1 cellular context compared by ENCODE assay signal in the genomic region with DNA sequence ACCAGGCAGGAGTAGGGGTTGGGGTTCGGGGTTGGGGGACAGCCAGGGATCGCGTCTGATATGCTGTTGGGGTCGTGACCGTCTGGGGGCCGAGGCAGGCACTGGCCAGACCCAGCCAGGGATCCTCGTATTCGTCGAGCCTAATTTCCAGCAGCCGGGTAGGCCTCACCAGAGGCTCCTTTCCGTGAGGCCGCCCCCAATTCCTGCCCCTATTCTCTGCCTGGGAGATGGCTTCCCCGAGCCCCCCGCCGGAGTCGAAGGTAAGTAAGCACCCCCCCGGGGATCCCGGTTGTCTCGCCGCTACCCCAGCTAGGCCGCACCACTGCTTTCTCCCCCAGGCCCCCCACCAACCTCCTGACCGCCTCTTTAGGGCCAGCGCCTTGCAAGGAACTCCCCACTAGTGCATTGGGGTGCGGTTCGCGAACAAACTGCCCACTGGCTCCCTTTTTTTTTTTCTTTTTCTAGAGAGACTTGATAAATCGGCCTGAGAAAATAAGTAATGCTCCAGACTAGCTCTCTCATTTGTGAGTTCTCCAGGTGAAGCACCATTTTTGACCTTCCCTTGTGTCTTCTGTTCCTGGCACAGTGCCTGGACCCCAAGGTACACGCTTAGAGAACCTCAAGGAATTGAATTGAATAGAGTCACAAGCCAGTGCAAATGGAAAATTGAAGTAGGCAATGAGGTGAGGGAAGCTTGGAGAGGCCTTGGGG.
TF ChIP-seq lines count a peak whose summit lies in the region.

No MANE protein-coding gene starts in this region.

TF ChIP-seq in HepG2, 621 proteins besides CTCF, POLR2A, EP300 and RAD21 (continues in another document):
- 0 out of 2 replicates have a peak, but pooled peaks have one; percentile 17 for TF ChIP-seq ZNF839 (CRISPR knock-in tag; IDR thresholded peaks at IDR 0.05; ENCODE audit: borderline replicate concordance)
- TF ChIP-seq GLI4 (CRISPR knock-in tag; IDR thresholded peaks at IDR 0.05; ENCODE audit: borderline replicate concordance): peak; percentile 61; the same call in 1 of the 2 replicates
- TF ChIP-seq, protein P1, sequence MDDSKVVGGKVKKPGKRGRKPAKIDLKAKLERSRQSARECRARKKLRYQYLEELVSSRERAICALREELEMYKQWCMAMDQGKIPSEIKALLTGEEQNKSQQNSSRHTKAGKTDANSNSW (CRISPR knock-in tag; IDR thresholded peaks at IDR 0.05; ENCODE audit: borderline replicate concordance): 0 out of 2 replicates have a peak, but pooled peaks have one; percentile 28
- 0 out of 2 replicates have a peak, but pooled peaks have one; percentile 15 for TF ChIP-seq ZFP82 (CRISPR knock-in tag; IDR thresholded peaks at IDR 0.05; ENCODE audit: borderline replicate concordance)
- TF ChIP-seq RCOR2 (CRISPR knock-in tag; IDR thresholded peaks at IDR 0.05): no peak
- peak; percentile 42 for TF ChIP-seq HNRNPK (IDR thresholded peaks at IDR 0.05; ENCODE audit: low read depth, low read length, poor library complexity, severe bottlenecking)
- 0 out of 2 replicates have a peak, but pooled peaks have one; percentile 46 for TF ChIP-seq ZNF768 (CRISPR knock-in tag; IDR thresholded peaks at IDR 0.05)
- TF ChIP-seq FOXC1 (CRISPR knock-in tag; IDR thresholded peaks at IDR 0.05; ENCODE audit: borderline replicate concordance): no peak
- TF ChIP-seq CREM (IDR thresholded peaks at IDR 0.05): no peak
- TF ChIP-seq CREM (CRISPR knock-in tag; IDR thresholded peaks at IDR 0.05): no peak
- no peak for TF ChIP-seq FOXP1 (IDR thresholded peaks at IDR 0.05)
- TF ChIP-seq FOXP1 (CRISPR knock-in tag; IDR thresholded peaks at IDR 0.05): no peak
- peak; percentile 11; the same call in 1 of the 2 replicates for TF ChIP-seq PHF8 (CRISPR knock-in tag; IDR thresholded peaks at IDR 0.05)
- TF ChIP-seq ZNF703 (CRISPR knock-in tag; IDR thresholded peaks at IDR 0.05; ENCODE audit: borderline replicate concordance): peak; percentile 34
- TF ChIP-seq ZNF484 (CRISPR knock-in tag; IDR thresholded peaks at IDR 0.05; ENCODE audit: borderline replicate concordance, low read depth): 0 out of 2 replicates have a peak, but pooled peaks have one; percentile 42
- peak; percentile 74; the same call in 1 of the 2 replicates for TF ChIP-seq ZNF563 (CRISPR knock-in tag; IDR thresholded peaks at IDR 0.05)
- peak; percentile 81; the same call in 1 of the 2 replicates for TF ChIP-seq ZNF670 (CRISPR knock-in tag; IDR thresholded peaks at IDR 0.05; ENCODE audit: borderline replicate concordance)
- TF ChIP-seq ZNF879 (CRISPR knock-in tag; IDR thresholded peaks at IDR 0.05): peak; percentile 35; the same call in 1 of the 2 replicates
- TF ChIP-seq, protein P2, sequence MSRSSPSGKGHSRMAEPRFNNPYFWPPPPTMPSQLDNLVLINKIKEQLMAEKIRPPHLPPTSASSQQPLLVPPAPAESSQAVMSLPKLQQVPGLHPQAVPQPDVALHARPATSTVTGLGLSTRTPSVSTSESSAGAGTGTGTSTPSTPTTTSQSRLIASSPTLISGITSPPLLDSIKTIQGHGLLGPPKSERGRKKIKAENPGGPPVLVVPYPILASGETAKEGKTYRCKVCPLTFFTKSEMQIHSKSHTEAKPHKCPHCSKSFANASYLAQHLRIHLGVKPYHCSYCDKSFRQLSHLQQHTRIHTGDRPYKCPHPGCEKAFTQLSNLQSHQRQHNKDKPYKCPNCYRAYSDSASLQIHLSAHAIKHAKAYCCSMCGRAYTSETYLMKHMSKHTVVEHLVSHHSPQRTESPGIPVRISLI (CRISPR knock-in tag; IDR thresholded peaks at IDR 0.05; ENCODE audit: borderline replicate concordance): no peak; the same call in 1 of the 2 replicates
- peak; percentile 90 for TF ChIP-seq ZFY (CRISPR knock-in tag; IDR thresholded peaks at IDR 0.05)
- TF ChIP-seq ZNF891 (CRISPR knock-in tag; IDR thresholded peaks at IDR 0.05): peak; percentile 60; the same call in 1 of the 2 replicates
- 0 out of 2 replicates have a peak, but pooled peaks have one; percentile 11 for TF ChIP-seq ZNF878 (CRISPR knock-in tag; IDR thresholded peaks at IDR 0.05)
- TF ChIP-seq IKZF4 (CRISPR knock-in tag; IDR thresholded peaks at IDR 0.05; ENCODE audit: borderline replicate concordance, low read depth, not compliant biosample characterization): peak; percentile 87
- TF ChIP-seq HES4 (CRISPR knock-in tag; IDR thresholded peaks at IDR 0.05; ENCODE audit: borderline replicate concordance): peak; percentile 62; the same call in 1 of the 2 replicates
- TF ChIP-seq, protein P3, sequence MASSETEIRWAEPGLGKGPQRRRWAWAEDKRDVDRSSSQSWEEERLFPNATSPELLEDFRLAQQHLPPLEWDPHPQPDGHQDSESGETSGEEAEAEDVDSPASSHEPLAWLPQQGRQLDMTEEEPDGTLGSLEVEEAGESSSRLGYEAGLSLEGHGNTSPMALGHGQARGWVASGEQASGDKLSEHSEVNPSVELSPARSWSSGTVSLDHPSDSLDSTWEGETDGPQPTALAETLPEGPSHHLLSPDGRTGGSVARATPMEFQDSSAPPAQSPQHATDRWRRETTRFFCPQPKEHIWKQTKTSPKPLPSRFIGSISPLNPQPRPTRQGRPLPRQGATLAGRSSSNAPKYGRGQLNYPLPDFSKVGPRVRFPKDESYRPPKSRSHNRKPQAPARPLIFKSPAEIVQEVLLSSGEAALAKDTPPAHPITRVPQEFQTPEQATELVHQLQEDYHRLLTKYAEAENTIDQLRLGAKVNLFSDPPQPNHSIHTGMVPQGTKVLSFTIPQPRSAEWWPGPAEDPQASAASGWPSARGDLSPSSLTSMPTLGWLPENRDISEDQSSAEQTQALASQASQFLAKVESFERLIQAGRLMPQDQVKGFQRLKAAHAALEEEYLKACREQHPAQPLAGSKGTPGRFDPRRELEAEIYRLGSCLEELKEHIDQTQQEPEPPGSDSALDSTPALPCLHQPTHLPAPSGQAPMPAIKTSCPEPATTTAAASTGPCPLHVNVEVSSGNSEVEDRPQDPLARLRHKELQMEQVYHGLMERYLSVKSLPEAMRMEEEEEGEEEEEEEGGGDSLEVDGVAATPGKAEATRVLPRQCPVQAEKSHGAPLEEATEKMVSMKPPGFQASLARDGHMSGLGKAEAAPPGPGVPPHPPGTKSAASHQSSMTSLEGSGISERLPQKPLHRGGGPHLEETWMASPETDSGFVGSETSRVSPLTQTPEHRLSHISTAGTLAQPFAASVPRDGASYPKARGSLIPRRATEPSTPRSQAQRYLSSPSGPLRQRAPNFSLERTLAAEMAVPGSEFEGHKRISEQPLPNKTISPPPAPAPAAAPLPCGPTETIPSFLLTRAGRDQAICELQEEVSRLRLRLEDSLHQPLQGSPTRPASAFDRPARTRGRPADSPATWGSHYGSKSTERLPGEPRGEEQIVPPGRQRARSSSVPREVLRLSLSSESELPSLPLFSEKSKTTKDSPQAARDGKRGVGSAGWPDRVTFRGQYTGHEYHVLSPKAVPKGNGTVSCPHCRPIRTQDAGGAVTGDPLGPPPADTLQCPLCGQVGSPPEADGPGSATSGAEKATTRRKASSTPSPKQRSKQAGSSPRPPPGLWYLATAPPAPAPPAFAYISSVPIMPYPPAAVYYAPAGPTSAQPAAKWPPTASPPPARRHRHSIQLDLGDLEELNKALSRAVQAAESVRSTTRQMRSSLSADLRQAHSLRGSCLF (CRISPR knock-in tag; IDR thresholded peaks at IDR 0.05; ENCODE audit: borderline replicate concordance): no peak
- 0 out of 2 replicates have a peak, but pooled peaks have one; percentile 14 for TF ChIP-seq ZNF709 (CRISPR knock-in tag; IDR thresholded peaks at IDR 0.05)
- TF ChIP-seq, protein P4, sequence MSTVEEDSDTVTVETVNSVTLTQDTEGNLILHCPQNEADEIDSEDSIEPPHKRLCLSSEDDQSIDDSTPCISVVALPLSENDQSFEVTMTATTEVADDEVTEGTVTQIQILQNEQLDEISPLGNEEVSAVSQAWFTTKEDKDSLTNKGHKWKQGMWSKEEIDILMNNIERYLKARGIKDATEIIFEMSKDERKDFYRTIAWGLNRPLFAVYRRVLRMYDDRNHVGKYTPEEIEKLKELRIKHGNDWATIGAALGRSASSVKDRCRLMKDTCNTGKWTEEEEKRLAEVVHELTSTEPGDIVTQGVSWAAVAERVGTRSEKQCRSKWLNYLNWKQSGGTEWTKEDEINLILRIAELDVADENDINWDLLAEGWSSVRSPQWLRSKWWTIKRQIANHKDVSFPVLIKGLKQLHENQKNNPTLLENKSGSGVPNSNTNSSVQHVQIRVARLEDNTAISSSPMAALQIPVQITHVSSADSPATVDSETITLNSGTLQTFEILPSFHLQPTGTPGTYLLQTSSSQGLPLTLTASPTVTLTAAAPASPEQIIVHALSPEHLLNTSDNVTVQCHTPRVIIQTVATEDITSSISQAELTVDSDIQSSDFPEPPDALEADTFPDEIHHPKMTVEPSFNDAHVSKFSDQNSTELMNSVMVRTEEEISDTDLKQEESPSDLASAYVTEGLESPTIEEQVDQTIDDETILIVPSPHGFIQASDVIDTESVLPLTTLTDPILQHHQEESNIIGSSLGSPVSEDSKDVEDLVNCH (CRISPR knock-in tag; IDR thresholded peaks at IDR 0.05): 0 out of 2 replicates have a peak, but pooled peaks have one; percentile 42
- TF ChIP-seq, protein P5, sequence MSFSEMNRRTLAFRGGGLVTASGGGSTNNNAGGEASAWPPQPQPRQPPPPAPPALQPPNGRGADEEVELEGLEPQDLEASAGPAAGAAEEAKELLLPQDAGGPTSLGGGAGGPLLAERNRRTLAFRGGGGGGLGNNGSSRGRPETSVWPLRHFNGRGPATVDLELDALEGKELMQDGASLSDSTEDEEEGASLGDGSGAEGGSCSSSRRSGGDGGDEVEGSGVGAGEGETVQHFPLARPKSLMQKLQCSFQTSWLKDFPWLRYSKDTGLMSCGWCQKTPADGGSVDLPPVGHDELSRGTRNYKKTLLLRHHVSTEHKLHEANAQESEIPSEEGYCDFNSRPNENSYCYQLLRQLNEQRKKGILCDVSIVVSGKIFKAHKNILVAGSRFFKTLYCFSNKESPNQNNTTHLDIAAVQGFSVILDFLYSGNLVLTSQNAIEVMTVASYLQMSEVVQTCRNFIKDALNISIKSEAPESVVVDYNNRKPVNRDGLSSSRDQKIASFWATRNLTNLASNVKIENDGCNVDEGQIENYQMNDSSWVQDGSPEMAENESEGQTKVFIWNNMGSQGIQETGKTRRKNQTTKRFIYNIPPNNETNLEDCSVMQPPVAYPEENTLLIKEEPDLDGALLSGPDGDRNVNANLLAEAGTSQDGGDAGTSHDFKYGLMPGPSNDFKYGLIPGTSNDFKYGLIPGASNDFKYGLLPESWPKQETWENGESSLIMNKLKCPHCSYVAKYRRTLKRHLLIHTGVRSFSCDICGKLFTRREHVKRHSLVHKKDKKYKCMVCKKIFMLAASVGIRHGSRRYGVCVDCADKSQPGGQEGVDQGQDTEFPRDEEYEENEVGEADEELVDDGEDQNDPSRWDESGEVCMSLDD (CRISPR knock-in tag; IDR thresholded peaks at IDR 0.05; ENCODE audit: borderline replicate concordance): 0 out of 2 replicates have a peak, but pooled peaks have one; percentile 10
- peak; percentile 75; the same call in 1 of the 2 replicates for TF ChIP-seq ZNF547 (CRISPR knock-in tag; IDR thresholded peaks at IDR 0.05)
- TF ChIP-seq, protein P6, sequence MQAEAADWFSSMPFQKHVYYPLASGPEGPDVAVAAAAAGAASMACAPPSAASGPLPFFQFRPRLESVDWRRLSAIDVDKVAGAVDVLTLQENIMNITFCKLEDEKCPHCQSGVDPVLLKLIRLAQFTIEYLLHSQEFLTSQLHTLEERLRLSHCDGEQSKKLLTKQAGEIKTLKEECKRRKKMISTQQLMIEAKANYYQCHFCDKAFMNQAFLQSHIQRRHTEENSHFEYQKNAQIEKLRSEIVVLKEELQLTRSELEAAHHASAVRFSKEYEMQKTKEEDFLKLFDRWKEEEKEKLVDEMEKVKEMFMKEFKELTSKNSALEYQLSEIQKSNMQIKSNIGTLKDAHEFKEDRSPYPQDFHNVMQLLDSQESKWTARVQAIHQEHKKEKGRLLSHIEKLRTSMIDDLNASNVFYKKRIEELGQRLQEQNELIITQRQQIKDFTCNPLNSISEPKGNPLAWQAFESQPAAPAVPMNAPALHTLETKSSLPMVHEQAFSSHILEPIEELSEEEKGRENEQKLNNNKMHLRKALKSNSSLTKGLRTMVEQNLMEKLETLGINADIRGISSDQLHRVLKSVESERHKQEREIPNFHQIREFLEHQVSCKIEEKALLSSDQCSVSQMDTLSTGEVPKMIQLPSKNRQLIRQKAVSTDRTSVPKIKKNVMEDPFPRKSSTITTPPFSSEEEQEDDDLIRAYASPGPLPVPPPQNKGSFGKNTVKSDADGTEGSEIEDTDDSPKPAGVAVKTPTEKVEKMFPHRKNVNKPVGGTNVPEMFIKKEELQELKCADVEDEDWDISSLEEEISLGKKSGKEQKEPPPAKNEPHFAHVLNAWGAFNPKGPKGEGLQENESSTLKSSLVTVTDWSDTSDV (CRISPR knock-in tag; IDR thresholded peaks at IDR 0.05): 0 out of 2 replicates have a peak, but pooled peaks have one; percentile 61
- peak; percentile 50; the same call in 1 of the 2 replicates for TF ChIP-seq ZSCAN21 (CRISPR knock-in tag; IDR thresholded peaks at IDR 0.05; ENCODE audit: borderline replicate concordance)
- no peak for TF ChIP-seq ZNF496 (CRISPR knock-in tag; IDR thresholded peaks at IDR 0.05; ENCODE audit: insufficient replicate concordance)
- TF ChIP-seq EEA1 (CRISPR knock-in tag; IDR thresholded peaks at IDR 0.05; ENCODE audit: borderline replicate concordance): 0 out of 2 replicates have a peak, but pooled peaks have one; percentile 71
- TF ChIP-seq ZNF782 (CRISPR knock-in tag; IDR thresholded peaks at IDR 0.05; ENCODE audit: borderline replicate concordance): 0 out of 2 replicates have a peak, but pooled peaks have one; percentile 43
- no peak for TF ChIP-seq NCOA2 (CRISPR knock-in tag; IDR thresholded peaks at IDR 0.05)
- 0 out of 2 replicates have a peak, but pooled peaks have one; percentile 13 for TF ChIP-seq ZNF451 (CRISPR knock-in tag; IDR thresholded peaks at IDR 0.05)
- TF ChIP-seq CC2D1A (CRISPR knock-in tag; IDR thresholded peaks at IDR 0.05): no peak
- TF ChIP-seq ZBTB8A (CRISPR knock-in tag; IDR thresholded peaks at IDR 0.05; ENCODE audit: borderline replicate concordance, low read depth): peak; percentile 47; the same call in 1 of the 2 replicates
- 0 out of 2 replicates have a peak, but pooled peaks have one; percentile 9 for TF ChIP-seq SAP130 (CRISPR knock-in tag; IDR thresholded peaks at IDR 0.05; ENCODE audit: low read depth)
- no peak for TF ChIP-seq ZNF766 (CRISPR knock-in tag; IDR thresholded peaks at IDR 0.05; ENCODE audit: borderline replicate concordance)
- TF ChIP-seq ZNF605 (CRISPR knock-in tag; IDR thresholded peaks at IDR 0.05): peak; percentile 37; the same call in 1 of the 2 replicates
- TF ChIP-seq KAT2B (IDR thresholded peaks at IDR 0.05; ENCODE audit: borderline replicate concordance, low read depth, low read length): no peak
- 0 out of 2 replicates have a peak, but pooled peaks have one; percentile 12 for TF ChIP-seq HOXA5 (CRISPR knock-in tag; IDR thresholded peaks at IDR 0.05)
